In the genomic region with DNA sequence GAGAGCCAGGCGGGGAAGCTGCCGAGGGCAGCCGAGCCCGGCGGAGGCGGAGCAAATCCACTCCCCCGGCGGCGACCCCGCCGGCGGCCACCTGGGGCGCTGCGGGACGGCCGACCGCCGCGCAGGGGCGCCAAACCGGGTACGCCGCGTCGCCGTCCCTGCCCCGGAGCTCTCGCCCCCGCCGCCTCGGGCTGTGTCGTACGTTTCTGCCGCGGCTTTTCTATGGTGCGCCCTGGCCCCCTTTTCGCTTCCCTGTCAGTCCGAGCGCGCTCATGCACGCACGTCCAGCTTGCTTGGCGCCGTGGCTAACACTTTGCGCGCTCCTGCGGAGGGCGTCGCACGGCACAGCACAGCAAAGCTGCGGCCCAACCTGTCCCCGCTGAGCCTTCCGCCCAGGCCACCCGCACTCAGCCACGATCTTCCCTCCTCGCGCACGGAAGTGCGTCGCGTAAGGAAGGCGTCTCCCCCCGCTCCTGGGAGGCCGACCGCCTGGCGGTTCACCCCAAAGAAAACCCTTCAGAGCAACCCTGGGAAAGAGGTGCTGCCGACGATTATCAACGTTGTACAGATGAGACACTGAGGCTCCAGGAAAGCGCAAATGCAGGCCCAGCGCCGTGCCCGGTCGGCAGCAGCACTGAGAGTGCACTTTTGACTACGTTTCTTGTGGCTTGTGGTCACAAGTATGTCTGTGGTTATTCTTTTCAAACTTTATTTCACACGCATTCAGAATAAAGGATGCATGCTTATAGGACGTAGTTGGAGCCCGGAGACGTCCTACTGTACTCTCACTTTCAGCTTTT, we compare ENCODE assay signal across 1 cellular context.
TF ChIP-seq lines count a peak whose summit lies in the region.

HECTD1 (minus strand) TSS at position 48 of the 800 bp plus-strand sequence. CDS start 1,857 bp downstream, outside the sequence.

TF ChIP-seq in HCT116, 20 proteins besides CTCF, POLR2A, EP300 and RAD21 (continued from another document):
- TF ChIP-seq, protein P1, sequence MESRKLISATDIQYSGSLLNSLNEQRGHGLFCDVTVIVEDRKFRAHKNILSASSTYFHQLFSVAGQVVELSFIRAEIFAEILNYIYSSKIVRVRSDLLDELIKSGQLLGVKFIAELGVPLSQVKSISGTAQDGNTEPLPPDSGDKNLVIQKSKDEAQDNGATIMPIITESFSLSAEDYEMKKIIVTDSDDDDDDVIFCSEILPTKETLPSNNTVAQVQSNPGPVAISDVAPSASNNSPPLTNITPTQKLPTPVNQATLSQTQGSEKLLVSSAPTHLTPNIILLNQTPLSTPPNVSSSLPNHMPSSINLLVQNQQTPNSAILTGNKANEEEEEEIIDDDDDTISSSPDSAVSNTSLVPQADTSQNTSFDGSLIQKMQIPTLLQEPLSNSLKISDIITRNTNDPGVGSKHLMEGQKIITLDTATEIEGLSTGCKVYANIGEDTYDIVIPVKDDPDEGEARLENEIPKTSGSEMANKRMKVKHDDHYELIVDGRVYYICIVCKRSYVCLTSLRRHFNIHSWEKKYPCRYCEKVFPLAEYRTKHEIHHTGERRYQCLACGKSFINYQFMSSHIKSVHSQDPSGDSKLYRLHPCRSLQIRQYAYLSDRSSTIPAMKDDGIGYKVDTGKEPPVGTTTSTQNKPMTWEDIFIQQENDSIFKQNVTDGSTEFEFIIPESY (IDR thresholded peaks at IDR 0.05; ENCODE audit: extremely low read depth, insufficient replicate concordance, low read length): peak; percentile 3
- peak; percentile 8; the same call in 1 of the 2 replicates for TF ChIP-seq CBX3 (IDR thresholded peaks at IDR 0.05; ENCODE audit: low read depth)
